ENCODE assay signal across 16 cellular contexts in genomic region chr16:4260360-4260759, GRCh38. TPM values are rescaled to one million over a fixed set of nuclear protein-coding genes. Genes with fewer than 3 reads are reported as not detected.
A peak's percentile ranks its signal among the peaks of the same experiment; 100 is the strongest.
DNase-seq lines count a peak whose midpoint lies in the region; ATAC-seq, FAIRE-seq and TF ChIP-seq lines count a peak whose summit lies in the region.
"Had no signal": no experiment of that assay in that cellular context is flagged by ENCODE, and none has a peak within 500 bp of the region (broad histone marks: within the 10 kb centered on the region; RNA-seq: fewer than 3 reads in every experiment).

No MANE protein-coding gene starts in this region.

- H3K9ac ChIP-seq in mucosa of rectum (ENCODE audit: low read depth in 1 of 2, low read length in 2 of 2) = no peak overlapping the region

- no peak for TF ChIP-seq CTCF in RWPE1 (conservative IDR thresholded peaks at IDR 0.05; ENCODE audit: low read depth)
- TF ChIP-seq CTCF in natural killer cell (IDR thresholded peaks at IDR 0.05) = no peak

- H3K27ac Mint-ChIP-seq in natural killer cell = no peak overlapping the region
- no peak overlapping the region for H3K27ac Mint-ChIP-seq in naive thymus-derived CD4-positive, alpha-beta T cell
- H3K27ac Mint-ChIP-seq: immature natural killer cell had no signal

- H3K4me3 ChIP-seq in mucosa of rectum (ENCODE audit: low read length in 2 of 2) = peak overlapping the region; percentile 34 to 52
- no peak overlapping the region for H3K4me3 ChIP-seq in naive thymus-derived CD4-positive, alpha-beta T cell (ENCODE audit: low read length)

- H3K36me3 Mint-ChIP-seq in natural killer cell = no peaks in the 10 kb centered on the region
- peaks cover 3 to 9% (median 6%) of the 10 kb centered on the region in 5 donors for H3K36me3 Mint-ChIP-seq in naive thymus-derived CD4-positive, alpha-beta T cell

- peaks cover 13 to 19% of the 10 kb centered on the region in 2 donors for H3K4me1 ChIP-seq in mucosa of rectum (ENCODE audit: control insufficient read depth in 2 of 2, insufficient read depth in 2 of 2, low read length in 2 of 2)
- H3K4me1 ChIP-seq in naive thymus-derived CD4-positive, alpha-beta T cell (ENCODE audit: control insufficient read depth in 2 of 2, insufficient read depth in 2 of 2, low read length in 2 of 2) = no peaks in the 10 kb centered on the region

- H3K27ac ChIP-seq in RWPE1 (peak overlapping the region; percentile 12), mucosa of rectum (ENCODE audit: low read depth in 2 of 2, low read length in 2 of 2) (peak overlapping the region; percentile 38 to 76)
- H3K27ac ChIP-seq in naive thymus-derived CD4-positive, alpha-beta T cell (ENCODE audit: low read depth, low read length) = no peak overlapping the region

- no peaks in the 10 kb centered on the region for H3K27me3 Mint-ChIP-seq in natural killer cell (ENCODE audit: low read depth in 2 of 2)
- no peaks in the 10 kb centered on the region for H3K27me3 Mint-ChIP-seq in naive thymus-derived CD4-positive, alpha-beta T cell

- no peaks in the 10 kb centered on the region for H3K9me3 ChIP-seq in mucosa of rectum (ENCODE audit: control insufficient read depth in 2 of 2, low read length in 2 of 2)
- H3K9me3 ChIP-seq in naive thymus-derived CD4-positive, alpha-beta T cell (ENCODE audit: control insufficient read depth in 2 of 3, low read length in 3 of 3) = no peaks in the 10 kb centered on the region

- no peak overlapping the region for H3K4me3 Mint-ChIP-seq in natural killer cell
- no peak overlapping the region for H3K4me3 Mint-ChIP-seq in naive thymus-derived CD4-positive, alpha-beta T cell
- H3K4me3 Mint-ChIP-seq: immature natural killer cell had no signal

- ATAC-seq in natural killer cell = no peak
- ATAC-seq in HG02938 (IDR thresholded peaks at IDR 0.05; ENCODE audit: unreplicated experiment) = no peak
- ATAC-seq in naive thymus-derived CD4-positive, alpha-beta T cell = no peak
- ATAC-seq: activated naive CD4-positive, alpha-beta T cell treated with anti-CD3 and anti-CD28 coated beads, Interleukin-2, amount 50 U/mL, for 72 hours had no signal

- intact Hi-C loops in natural killer cell (cut with micrococcal nuclease) = no loop called here
- intact Hi-C loops in naive thymus-derived CD4-positive, alpha-beta T cell (cut with micrococcal nuclease) = no loop called here

- H3K4me1 Mint-ChIP-seq in natural killer cell = peaks cover 0 to 6% of the 10 kb centered on the region in 2 donors
- H3K4me1 Mint-ChIP-seq in naive thymus-derived CD4-positive, alpha-beta T cell = peaks cover 0 to 6% (median 6%) of the 10 kb centered on the region in 7 donors

- no peaks in the 10 kb centered on the region for H3K27me3 ChIP-seq in mucosa of rectum (ENCODE audit: control insufficient read depth in 2 of 2, insufficient read depth in 2 of 2, low read length in 2 of 2)
- H3K27me3 ChIP-seq in naive thymus-derived CD4-positive, alpha-beta T cell (ENCODE audit: control insufficient read depth in 2 of 2, insufficient read depth in 2 of 2, low read length in 2 of 2) = no peaks in the 10 kb centered on the region

- peaks cover 4 to 6% of the 10 kb centered on the region in 2 donors for H3K36me3 ChIP-seq in mucosa of rectum (ENCODE audit: control insufficient read depth in 2 of 2, insufficient read depth in 2 of 2, low read length in 2 of 2)
- peaks cover 0 to 54% (median 14%) of the 10 kb centered on the region in 3 experiments for H3K36me3 ChIP-seq in naive thymus-derived CD4-positive, alpha-beta T cell (ENCODE audit: control insufficient read depth in 2 of 3, insufficient read depth in 3 of 3, low read length in 3 of 3)

- CTCF ChIA-PET in RWPE1 (lab: Yijun Ruan, JAX) = interaction anchor here (0.6 to 1.1 kb wide), 4 partner anchors 48 to 201 kb away, joined by 3 to 6 read pairs (median 6); no protein-coding TSS in a partner anchor
- CTCF ChIA-PET in naive thymus-derived CD4-positive, alpha-beta T cell (lab: Charles Lee) = no interaction called here

- POLR2A ChIA-PET in RWPE1 (lab: Yijun Ruan, JAX; ENCODE audit: low non-redundant PET) = no interaction called here
- POLR2A ChIA-PET in naive thymus-derived CD4-positive, alpha-beta T cell (lab: Charles Lee) = interaction anchor here (0.9 kb wide), 1 partner anchor 13 kb away, joined by 3 read pairs; no protein-coding TSS in a partner anchor

- no peak for FAIRE-seq in HTR-8/SVneo (lab: Jason Lieb, UNC)
- FAIRE-seq: D721Med, endometrium had no signal

- DNase-seq in DMS79 (lab: John Stamatoyannopoulos, UW) (peak; percentile 87), NCI-H2081 (lab: John Stamatoyannopoulos, UW) (peak; percentile 93 to 98), RWPE1 (ENCODE audit: low spot score) (peak; percentile 44), natural killer cell (no peak), HTR-8/SVneo (ENCODE audit: insufficient read length, low spot score) (no peak)
- DNase-seq in naive thymus-derived CD4-positive, alpha-beta T cell = no peak
- DNase-seq: activated CD8-positive, alpha-beta memory T cell treated with anti-CD3 and anti-CD28 coated beads, Interleukin-2, amount 50 U/mL, for 48 hours; central memory CD4-positive, alpha-beta T cell; immature natural killer cell; OCI-M1; stimulated activated CD4-positive, alpha-beta T cell treated with anti-CD3 and anti-CD28 coated beads, Interleukin-15, amount 100 ng/mL, for 24 hours had no signal

- H3K9me3 Mint-ChIP-seq in natural killer cell = no peaks in the 10 kb centered on the region
- H3K9me3 Mint-ChIP-seq in naive thymus-derived CD4-positive, alpha-beta T cell = peaks cover 0 to 2% (median 0%) of the 10 kb centered on the region in 11 donors
- H3K9me3 Mint-ChIP-seq: activated naive CD4-positive, alpha-beta T cell treated with anti-CD3 and anti-CD28 coated beads, Interleukin-2, amount 50 U/mL, for 72 hours; immature natural killer cell had no signal

RNA-seq across cellular contexts. Expression of gene TFAP4, which starts 12.5 kb away (rescaled TPM):
- total RNA-seq in natural killer cell = 1 to 10 TPM; 6.5 to 9.6 (median 8.9) TPM
- total RNA-seq in naive thymus-derived CD4-positive, alpha-beta T cell = 10 to 100 TPM; 14.9 to 35.8 (median 25.3) TPM
- polyA plus RNA-seq in naive thymus-derived CD4-positive, alpha-beta T cell = 1 to 10 TPM; 1.3 to 2.1 TPM

RNA-seq across cellular contexts. Expression of gene SRL, which starts 18.5 kb away (rescaled TPM):
- not detected for total RNA-seq in natural killer cell
- total RNA-seq in naive thymus-derived CD4-positive, alpha-beta T cell = not detected
- polyA plus RNA-seq in naive thymus-derived CD4-positive, alpha-beta T cell = not detected
- total RNA-seq: activated naive CD4-positive, alpha-beta T cell treated with anti-CD3 and anti-CD28 coated beads, Interleukin-2, amount 50 U/mL, for 72 hours had no signal
- polyA plus RNA-seq: immature natural killer cell had no signal

RNA-seq across cellular contexts. Expression of gene GLIS2, which starts 55.5 kb away (rescaled TPM):
- under 1 TPM in 2 of 3 donors, not detected in 1; 0.05 to 0.35 TPM for total RNA-seq in natural killer cell
- total RNA-seq in naive thymus-derived CD4-positive, alpha-beta T cell = under 1 TPM in 1 of 5 experiments, not detected in 4; 0.53 TPM
- polyA plus RNA-seq in naive thymus-derived CD4-positive, alpha-beta T cell = not detected
- polyA plus RNA-seq: immature natural killer cell had no signal

Comparison
In these comparisons a context has a peak if more than half of its experiments do, and no peak if none do; other contexts are left out.
1. DNase-seq: peak in DMS79 (single experiment), NCI-H2081 (2 of 2) and RWPE1 (single experiment); none in natural killer cell (single experiment), naive thymus-derived CD4-positive, alpha-beta T cell (0 of 9) and HTR-8/SVneo (single experiment).